In the genomic region with DNA sequence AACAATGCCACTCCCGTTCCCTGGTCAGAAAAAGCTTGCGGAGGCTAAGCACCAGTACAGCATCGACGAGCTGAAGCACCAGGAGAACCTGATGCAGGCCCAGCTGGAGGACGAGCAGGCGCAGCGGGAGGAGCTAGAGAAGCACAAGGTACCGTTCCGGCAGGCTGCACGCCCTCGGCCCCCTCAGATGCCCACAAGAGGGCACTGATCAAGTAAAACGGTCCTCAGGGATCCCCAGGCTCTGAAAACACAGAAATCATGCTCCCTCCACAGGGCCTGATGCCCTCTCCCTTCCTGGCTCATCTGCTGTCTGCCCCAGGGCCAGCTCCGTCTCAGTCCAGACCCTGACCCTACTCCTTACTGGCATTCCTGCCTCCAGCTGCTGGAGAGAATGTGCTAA, we compare ENCODE assay signal across 8 cellular contexts. TPM values are rescaled to one million over a fixed set of nuclear protein-coding genes. Genes with fewer than 3 reads are reported as not detected.
DNase-seq lines count a peak whose midpoint lies in the region; ATAC-seq and TF ChIP-seq lines count a peak whose summit lies in the region.

No MANE protein-coding gene starts in this region.

- intact Hi-C loops in A673 (cut with micrococcal nuclease; ENCODE audit: unreplicated experiment) (no loop called here), breast epithelium (cut with DNase I; ENCODE audit: low total_unique reads) (no loop called here)

- POLR2A ChIA-PET in A673 (lab: Charles Lee; ENCODE audit: low non-redundant PET) = no interaction called here

- H3K36me3 ChIP-seq in A673 (ENCODE audit: insufficient read depth, low read length, poor library complexity, severe bottlenecking) (no peaks in the 10 kb centered on the region), H7 (replicated peaks; ENCODE audit: control insufficient read depth, insufficient read depth, low read length) (no peaks in the 10 kb centered on the region), WERI-Rb-1 (no peaks in the 10 kb centered on the region), breast epithelium (no peaks in the 10 kb centered on the region)

- no peak overlapping the region for H3K4me3 ChIP-seq in A673 (ENCODE audit: low read depth, low read length, poor library complexity, severe bottlenecking)
- H3K4me3 ChIP-seq in H7 (ENCODE audit: insufficient read depth, low read depth, low read length) = no peak overlapping the region
- H3K4me3 ChIP-seq in WERI-Rb-1 (ENCODE audit: low read depth, low read length) = no peak overlapping the region
- no peak overlapping the region for H3K4me3 ChIP-seq in breast epithelium

- CTCF ChIA-PET in A673 (lab: Charles Lee) = interaction anchor here (0.5 kb wide), 1 partner anchor 498 kb away, joined by 11 read pairs; the partner anchor contains the start of gene RASD1

- no TSS peak for BruUV-seq in A673 (replicated peaks; lab: Mats Ljungman, UMichigan)

- DNase-seq in A673 (ENCODE audit: low spot score) = peak; percentile 38
- peak; percentile 92 for DNase-seq in H7
- DNase-seq in WERI-Rb-1 = peak; percentile 54
- DNase-seq in iPS DF 4.7 (ENCODE audit: extremely low read depth, low spot score) = peak; percentile 41
- no peak for DNase-seq in effector CD8-positive, alpha-beta T cell (lab: John Stamatoyannopoulos, UW)
- no peak for DNase-seq in breast epithelium (ENCODE audit: low spot score in 2 of 2)

- ATAC-seq in GM21367 (IDR thresholded peaks at IDR 0.05; ENCODE audit: unreplicated experiment) (no peak), GM21528 (IDR thresholded peaks at IDR 0.05; ENCODE audit: low FRiP score, unreplicated experiment) (no peak)

- H3K4me1 ChIP-seq in A673 (ENCODE audit: insufficient read depth, low read length, poor library complexity, severe bottlenecking) (no peaks in the 10 kb centered on the region), breast epithelium (no peaks in the 10 kb centered on the region)

- TF ChIP-seq CTCF in A673 (conservative IDR thresholded peaks at IDR 0.05; ENCODE audit: low read depth, low read length) = peak; percentile 47
- TF ChIP-seq CTCF in WERI-Rb-1 (IDR thresholded peaks at IDR 0.05; ENCODE audit: low read depth, low read length) = peak; percentile 69
- TF ChIP-seq CTCF in breast epithelium (IDR thresholded peaks at IDR 0.05) = no peak

- H3K27ac ChIP-seq in A673 (ENCODE audit: low read depth, low read length, poor library complexity, severe bottlenecking) (no peak overlapping the region), WERI-Rb-1 (no peak overlapping the region), breast epithelium (no peak overlapping the region)

- H3K9me3 ChIP-seq in A673 (ENCODE audit: low read depth, low read length, poor library complexity, severe bottlenecking) (no peaks in the 10 kb centered on the region), WERI-Rb-1 (ENCODE audit: severe bottlenecking) (no peaks in the 10 kb centered on the region), breast epithelium (no peaks in the 10 kb centered on the region)

- TF ChIP-seq POLR2A in breast epithelium (IDR thresholded peaks at IDR 0.05) = no peak

- H3K27me3 ChIP-seq in A673 (replicated peaks; ENCODE audit: insufficient read depth, low read depth, low read length, poor library complexity) = no peaks in the 10 kb centered on the region
- no peaks in the 10 kb centered on the region for H3K27me3 ChIP-seq in H7 (ENCODE audit: control insufficient read depth, insufficient read depth, low read length)
- H3K27me3 ChIP-seq in WERI-Rb-1 (ENCODE audit: insufficient read depth, low read depth, severe bottlenecking) = no peaks in the 10 kb centered on the region
- no peaks in the 10 kb centered on the region for H3K27me3 ChIP-seq in breast epithelium

RNA-seq across cellular contexts. Expression of gene DRC3, which starts 21.6 kb away (rescaled TPM):
- total RNA-seq in A673 (2021) = 1.0 and 2.0 TPM in 2 replicates
- total RNA-seq in H7 (2014; rRNA removed; shearing (Covaris generic)) = 0.17 and 5.0 TPM in 2 replicates
- 10 to 100 TPM in 2 of 3 donors, under 1 TPM in 1; 0.96 to 18.0 (median 10.5) TPM for total RNA-seq in breast epithelium

RNA-seq across cellular contexts. Expression of gene TOM1L2, which starts 22.1 kb away (rescaled TPM):
- 10.0 and 15.2 TPM in 2 replicates for total RNA-seq in A673 (2021)
- 3.1 and 4.6 TPM in 2 replicates for total RNA-seq in H7 (2014; rRNA removed; shearing (Covaris generic))
- 10 to 100 TPM; 32.3 to 39.1 (median 36.4) TPM for total RNA-seq in breast epithelium

RNA-seq across cellular contexts. Expression of gene ATPAF2, which starts 44.7 kb away (rescaled TPM):
- 30.5 and 33.7 TPM in 2 replicates for total RNA-seq in A673 (2021)
- total RNA-seq in H7 (2014; rRNA removed; shearing (Covaris generic)) = 17.9 and 22.4 TPM in 2 replicates
- total RNA-seq in breast epithelium = 10 to 100 TPM; 12.9 to 15.7 (median 13.0) TPM

RNA-seq across cellular contexts. Expression of gene GID4, which starts 44.9 kb away (rescaled TPM):
- total RNA-seq in A673 (2021) (14.0 and 16.5 TPM in 2 replicates), breast epithelium (10 to 100 TPM; 11.1 to 23.8 (median 12.1) TPM)
- total RNA-seq in H7 (2014; rRNA removed; shearing (Covaris generic)) = 11.1 and 12.9 TPM in 2 replicates

Comparison
In these comparisons a context has a peak if more than half of its experiments do, and no peak if none do; other contexts are left out.
1. DNase-seq: peak in A673 (single experiment), H7 (single experiment), WERI-Rb-1 (single experiment) and iPS DF 4.7 (single experiment); none in effector CD8-positive, alpha-beta T cell (single experiment) and breast epithelium (0 of 2).
2. CTCF ChIP-seq: peak in A673 (single experiment) and WERI-Rb-1 (single experiment); none in breast epithelium (0 of 3).